Comparison of ENCODE assay signal across 9 cellular contexts in genomic region chr12:109999649-109999971, GRCh38. TPM values are rescaled to one million over a fixed set of nuclear protein-coding genes. Genes with fewer than 3 reads are reported as not detected.
DNase-seq lines count a peak whose midpoint lies in the region; ATAC-seq, FAIRE-seq and TF ChIP-seq lines count a peak whose summit lies in the region.
"Had no signal": no experiment of that assay in that cellular context is flagged by ENCODE, and none has a peak within 500 bp of the region (broad histone marks: within the 10 kb centered on the region; RNA-seq: fewer than 3 reads in every experiment).

No MANE protein-coding gene starts in this region.

- ATAC-seq in activated T-helper 17 cell treated with anti-CD3 and anti-CD28 coated beads, Interleukin-2, amount 50 U/mL, for 72 hours (replicated peaks) = no peak
- ATAC-seq in GM19328 (IDR thresholded peaks at IDR 0.05; ENCODE audit: unreplicated experiment) = no peak
- no peak for ATAC-seq in HG02885 (IDR thresholded peaks at IDR 0.05; ENCODE audit: poor library complexity, unreplicated experiment)

- FAIRE-seq in keratinocyte (lab: Jason Lieb, UNC) = no peak
- FAIRE-seq: A204.1 had no signal

- peak; percentile 32 for DNase-seq in NCI-H146 (lab: John Stamatoyannopoulos, UW)
- no peak for DNase-seq in NCI-H146 treated with DMSO at 0.1 percent for 48 hours (lab: John Stamatoyannopoulos, UW; ENCODE audit: unreplicated experiment)
- no peak for DNase-seq in keratinocyte (ENCODE audit: low read depth, low spot score)
- DNase-seq in RKO (ENCODE audit: low spot score) = no peak

- H3K4me2 ChIP-seq in keratinocyte (ENCODE audit: control insufficient read depth, extremely low read depth, insufficient read depth, low read depth, low read length) = peak overlapping the region; percentile 93

- peak overlapping the region; percentile 71 to 85 (median 79) for H3K4me3 ChIP-seq in keratinocyte (ENCODE audit: control insufficient read depth in 2 of 3, extremely low read depth in 1 of 3, insufficient read depth in 2 of 3, low read depth in 1 of 3, low read length in 3 of 3)
- H3K4me3 ChIP-seq in stomach smooth muscle (ENCODE audit: low read length in 2 of 2) = peak overlapping the region; percentile 80 to 88

- peak overlapping the region; percentile 97 for H3K9ac ChIP-seq in keratinocyte (ENCODE audit: control insufficient read depth, extremely low read depth, insufficient read depth, low read length)
- peak overlapping the region; percentile 74 to 87 for H3K9ac ChIP-seq in stomach smooth muscle (ENCODE audit: low read length in 2 of 2)

- no peaks in the 10 kb centered on the region for H3K27me3 Mint-ChIP-seq in activated T-helper 17 cell treated with anti-CD3 and anti-CD28 coated beads, Interleukin-2, amount 50 U/mL, for 72 hours

- H3K36me3 Mint-ChIP-seq in activated T-helper 17 cell treated with anti-CD3 and anti-CD28 coated beads, Interleukin-2, amount 50 U/mL, for 72 hours (ENCODE audit: low read depth) = peaks cover 32% of the 10 kb centered on the region

- TF ChIP-seq CTCF in keratinocyte (optimal IDR thresholded peaks at IDR 0.05 in 1 of 3, IDR thresholded peaks at IDR 0.05 in 1 of 3, conservative IDR thresholded peaks at IDR 0.05 in 1 of 3; ENCODE audit: extremely low read depth in 1 of 3, insufficient read depth in 2 of 3, low read length in 3 of 3) = no peak

- H3K4me1 ChIP-seq in keratinocyte (ENCODE audit: control insufficient read depth, extremely low read depth, insufficient read depth, low read length) (peaks cover 43% of the 10 kb centered on the region), stomach smooth muscle (ENCODE audit: control insufficient read depth, insufficient read depth, low read length) (peaks cover 20% of the 10 kb centered on the region)

- H3K27ac ChIP-seq in keratinocyte (ENCODE audit: control insufficient read depth, insufficient read depth, low read length) = peak overlapping the region; percentile 96
- H3K27ac ChIP-seq in stomach smooth muscle (ENCODE audit: low read length) = no peak overlapping the region

- no peaks in the 10 kb centered on the region for H3K27me3 ChIP-seq in keratinocyte (ENCODE audit: control insufficient read depth, extremely low read depth, insufficient read depth, low read length)
- no peaks in the 10 kb centered on the region for H3K27me3 ChIP-seq in stomach smooth muscle (ENCODE audit: control insufficient read depth in 1 of 2, insufficient read depth in 2 of 2, low read length in 2 of 2)

- peak overlapping the region; percentile 32 for H2AFZ ChIP-seq in keratinocyte (ENCODE audit: control insufficient read depth, low read length)

- no peaks in the 10 kb centered on the region for H3K9me3 Mint-ChIP-seq in activated T-helper 17 cell treated with anti-CD3 and anti-CD28 coated beads, Interleukin-2, amount 50 U/mL, for 72 hours

- H4K20me1 ChIP-seq in keratinocyte (ENCODE audit: control insufficient read depth, extremely low read depth, insufficient read depth, low read length) = no peaks in the 10 kb centered on the region

- peak overlapping the region; percentile 100 for H3K4me3 Mint-ChIP-seq in activated T-helper 17 cell treated with anti-CD3 and anti-CD28 coated beads, Interleukin-2, amount 50 U/mL, for 72 hours

- dilution Hi-C loops in keratinocyte (cut with MboI; ENCODE audit: extremely low pct_ligation_motif_present, low sequenced_read_pairs) = no loop called here

- peaks cover 25% of the 10 kb centered on the region for H3K4me1 Mint-ChIP-seq in activated T-helper 17 cell treated with anti-CD3 and anti-CD28 coated beads, Interleukin-2, amount 50 U/mL, for 72 hours

- H3K36me3 ChIP-seq in keratinocyte (ENCODE audit: control insufficient read depth in 2 of 2, extremely low read depth in 1 of 2, insufficient read depth in 2 of 2, low read length in 2 of 2) (peaks cover 0 to 4% of the 10 kb centered on the region in 2 experiments), stomach smooth muscle (ENCODE audit: control insufficient read depth in 2 of 2, insufficient read depth in 2 of 2, low read length in 2 of 2) (peaks cover 2 to 6% of the 10 kb centered on the region in 2 donors)

- H3K79me2 ChIP-seq in keratinocyte (ENCODE audit: control insufficient read depth, insufficient read depth, low read length) = peaks cover 44% of the 10 kb centered on the region

- no peaks in the 10 kb centered on the region for H3K9me3 ChIP-seq in keratinocyte (ENCODE audit: control insufficient read depth, low read depth, low read length)
- H3K9me3 ChIP-seq in stomach smooth muscle (ENCODE audit: control insufficient read depth in 2 of 2, low read length in 2 of 2) = no peaks in the 10 kb centered on the region

- peak overlapping the region; percentile 95 for H3K27ac Mint-ChIP-seq in activated T-helper 17 cell treated with anti-CD3 and anti-CD28 coated beads, Interleukin-2, amount 50 U/mL, for 72 hours

- no peaks in the 10 kb centered on the region for H3K9me1 ChIP-seq in keratinocyte (ENCODE audit: control insufficient read depth, extremely low read depth, insufficient read depth, low read length)

RNA-seq across cellular contexts. Expression of gene ANKRD13A, which starts 0.4 kb away (rescaled TPM):
- total RNA-seq in activated T-helper 17 cell treated with anti-CD3 and anti-CD28 coated beads, Interleukin-2, amount 50 U/mL, for 72 hours = 10 to 100 TPM; 61.4 to 68.5 TPM
- 72.5 to 74.7 TPM (median 73.1 TPM) in 3 replicates for polyA plus RNA-seq in keratinocyte
- polyA plus RNA-seq in keratinocyte (2011; ENCODE audit: low read depth) = 129 TPM
- polyA plus RNA-seq in keratinocyte (2011; cell fraction: cytosol; rRNA removed) = 56.9 and 78.3 TPM in 2 replicates
- 81.4 and 85.6 TPM in 2 replicates for polyA plus RNA-seq in keratinocyte (2011; cell fraction: nucleus; rRNA removed)
- polyA plus RNA-seq in keratinocyte (2012; ENCODE audit: low replicate concordance) = 47.4 and 51.3 TPM in 2 replicates
- polyA minus RNA-seq in keratinocyte = 60.3 to 122 TPM (median 76.9 TPM) in 3 replicates
- polyA minus RNA-seq in keratinocyte (2011; cell fraction: cytosol; rRNA and poly(A)+ RNA removed) = 76.0 TPM
- 42.0 and 50.9 TPM in 2 replicates for polyA minus RNA-seq in keratinocyte (2011; cell fraction: nucleus; rRNA and poly(A)+ RNA removed)

RNA-seq across cellular contexts. Expression of gene GIT2, which starts 3.4 kb away (rescaled TPM):
- total RNA-seq in activated T-helper 17 cell treated with anti-CD3 and anti-CD28 coated beads, Interleukin-2, amount 50 U/mL, for 72 hours = 10 to 100 TPM; 70.8 to 75.2 TPM
- 19.1 to 30.3 TPM (median 25.9 TPM) in 3 replicates for polyA plus RNA-seq in keratinocyte
- polyA plus RNA-seq in keratinocyte (2011; ENCODE audit: low read depth) = 18.7 TPM
- 19.5 and 27.1 TPM in 2 replicates for polyA plus RNA-seq in keratinocyte (2011; cell fraction: cytosol; rRNA removed)
- polyA plus RNA-seq in keratinocyte (2011; cell fraction: nucleus; rRNA removed) = 63.3 and 65.3 TPM in 2 replicates
- 13.9 and 20.3 TPM in 2 replicates for polyA plus RNA-seq in keratinocyte (2012; ENCODE audit: low replicate concordance)
- polyA minus RNA-seq in keratinocyte = 30.6 to 55.7 TPM (median 36.0 TPM) in 3 replicates
- polyA minus RNA-seq in keratinocyte (2011; cell fraction: cytosol; rRNA and poly(A)+ RNA removed) = 11.5 TPM
- 34.0 and 63.8 TPM in 2 replicates for polyA minus RNA-seq in keratinocyte (2011; cell fraction: nucleus; rRNA and poly(A)+ RNA removed)

RNA-seq across cellular contexts. Expression of gene C12orf76, which starts 48.7 kb away (rescaled TPM):
- 10 to 100 TPM in 1 of 2 donors, 1 to 10 TPM in 1; 9.9 to 16.3 TPM for total RNA-seq in activated T-helper 17 cell treated with anti-CD3 and anti-CD28 coated beads, Interleukin-2, amount 50 U/mL, for 72 hours
- polyA plus RNA-seq in keratinocyte = 4.8 to 10.9 TPM (median 7.3 TPM) in 3 replicates
- 2.5 TPM for polyA plus RNA-seq in keratinocyte (2011; ENCODE audit: low read depth)
- 6.6 and 7.6 TPM in 2 replicates for polyA plus RNA-seq in keratinocyte (2011; cell fraction: cytosol; rRNA removed)
- polyA plus RNA-seq in keratinocyte (2011; cell fraction: nucleus; rRNA removed) = 13.4 and 15.1 TPM in 2 replicates
- polyA plus RNA-seq in keratinocyte (2012; ENCODE audit: low replicate concordance) = 3.0 and 13.9 TPM in 2 replicates
- 3.2 to 4.8 TPM (median 4.6 TPM) in 3 replicates for polyA minus RNA-seq in keratinocyte
- 10.7 TPM for polyA minus RNA-seq in keratinocyte (2011; cell fraction: cytosol; rRNA and poly(A)+ RNA removed)
- 3.3 TPM in 2 replicates for polyA minus RNA-seq in keratinocyte (2011; cell fraction: nucleus; rRNA and poly(A)+ RNA removed)
